ENCODE assay signal across 21 cellular contexts in the genomic region with DNA sequence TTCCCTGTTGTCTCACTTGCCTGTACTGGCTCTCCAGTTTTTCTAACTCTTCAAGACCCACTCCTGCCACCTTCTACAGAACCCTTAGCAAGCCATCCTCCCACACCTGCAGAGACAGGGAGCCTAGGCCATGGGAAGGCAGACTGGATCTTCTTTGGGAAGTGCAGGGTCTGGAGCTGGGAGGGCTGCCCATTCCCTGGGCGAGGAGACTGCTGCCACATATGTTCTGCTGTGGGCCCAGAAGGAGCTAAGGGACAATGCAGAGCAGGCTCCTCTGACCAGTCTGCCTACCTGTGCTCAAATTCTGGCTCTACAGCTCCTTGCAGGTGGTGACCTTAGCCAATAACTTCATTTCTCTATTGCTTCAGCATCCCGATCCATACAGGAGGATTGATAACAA.
DNase-seq lines count a peak whose midpoint lies in the region; ATAC-seq and TF ChIP-seq lines count a peak whose summit lies in the region.
"Had no signal": no experiment of that assay in that cellular context is flagged by ENCODE, and none has a peak within 500 bp of the region (broad histone marks: within the 10 kb centered on the region; RNA-seq: fewer than 3 reads in every experiment).

No MANE protein-coding gene starts in this region.

- H3K79me2 ChIP-seq in GM23338 (replicated peaks; ENCODE audit: insufficient read depth): no peaks in the 10 kb centered on the region

- no peaks in the 10 kb centered on the region for H3F3A ChIP-seq in GM23338 (replicated peaks; ENCODE audit: low read depth)

- H2BK120ac ChIP-seq in neuronal stem cell (ENCODE audit: low read depth, low read length): no peak overlapping the region

- no peak overlapping the region for H4K91ac ChIP-seq in neuronal stem cell (ENCODE audit: low read depth, low read length, poor library complexity)

- no peaks in the 10 kb centered on the region for H3K4me1 ChIP-seq in GM23338 (ENCODE audit: insufficient read depth)
- H3K4me1 ChIP-seq in neuronal stem cell (ENCODE audit: control insufficient read depth in 2 of 2, insufficient read depth in 1 of 2, low read depth in 1 of 2, low read length in 2 of 2): peaks cover 0 to 2% of the 10 kb centered on the region in 2 donors

- H2BK5ac ChIP-seq in neuronal stem cell (ENCODE audit: low read length): no peak overlapping the region

- peaks cover 10% of the 10 kb centered on the region for H3K27me3 Mint-ChIP-seq in GM23338 (ENCODE audit: insufficient read depth, low read depth, poor library complexity)
- H3K27me3 Mint-ChIP-seq: CD4-positive, alpha-beta memory T cell; CD8-positive, alpha-beta memory T cell had no signal

- no peak overlapping the region for H2BK15ac ChIP-seq in neuronal stem cell (ENCODE audit: low read length)

- H3K23ac ChIP-seq in neuronal stem cell (ENCODE audit: low read depth, low read length, poor library complexity): no peak overlapping the region

- H3K36me3 Mint-ChIP-seq in GM23338 (ENCODE audit: low read depth): no peaks in the 10 kb centered on the region
- H3K36me3 Mint-ChIP-seq: CD14-positive monocyte; CD4-positive, alpha-beta memory T cell; CD4-positive, CD25-positive, alpha-beta regulatory T cell; CD8-positive, alpha-beta memory T cell had no signal

- H3K9ac ChIP-seq in neuronal stem cell (ENCODE audit: low read depth, low read length, poor library complexity): peak overlapping the region; percentile 46
- H3K9ac ChIP-seq: BLaER1 had no signal

- DNase-seq in GM23338 (ENCODE audit: low spot score) (no peak), neuronal stem cell (ENCODE audit: low spot score) (no peak), GM19240 (ENCODE audit: insufficient read length, low spot score) (no peak)
- DNase-seq: 8988T; ACHN; CD4-positive, alpha-beta memory T cell; CD4-positive, CD25-positive, alpha-beta regulatory T cell; CD8-positive, alpha-beta memory T cell; COR-L47; DMS 273 treated with DMSO at 0.1 percent for 48 hours; DMS153; DMS53; DMS79; DND-41; EL; GF-D8 had no signal

- H3K4me3 ChIP-seq in GM23338 (no peak overlapping the region), neuronal stem cell (ENCODE audit: low read length in 2 of 2) (no peak overlapping the region)
- H3K4me3 ChIP-seq: BLaER1 had no signal

- no peak overlapping the region for H3K4me3 Mint-ChIP-seq in GM23338
- H3K4me3 Mint-ChIP-seq: CD14-positive monocyte; CD4-positive, alpha-beta memory T cell; CD4-positive, CD25-positive, alpha-beta regulatory T cell; CD8-positive, alpha-beta memory T cell had no signal

- H3K27me3 ChIP-seq in GM23338 (ENCODE audit: insufficient read depth): no peaks in the 10 kb centered on the region
- no peaks in the 10 kb centered on the region for H3K27me3 ChIP-seq in neuronal stem cell (ENCODE audit: control insufficient read depth in 3 of 3, insufficient read depth in 3 of 3, low read depth in 1 of 3, low read length in 3 of 3)
- H3K27me3 ChIP-seq: BE2C, BLaER1 had no signal

- no peak for TF ChIP-seq CTCF in GM23338 (conservative IDR thresholded peaks at IDR 0.05; ENCODE audit: low read depth in 2 of 2)

- no peak overlapping the region for H3K4me2 ChIP-seq in GM23338
- H3K4me2 ChIP-seq in neuronal stem cell (ENCODE audit: insufficient read depth, low read length, poor library complexity, severe bottlenecking): no peak overlapping the region
- H3K4me2 ChIP-seq: BLaER1 had no signal

- no peak overlapping the region for H3K4ac ChIP-seq in neuronal stem cell (ENCODE audit: low read length)

- no peaks in the 10 kb centered on the region for H3K4me1 Mint-ChIP-seq in GM23338
- H3K4me1 Mint-ChIP-seq: CD4-positive, alpha-beta memory T cell; CD4-positive, CD25-positive, alpha-beta regulatory T cell; CD8-positive, alpha-beta memory T cell had no signal

- no peak overlapping the region for H3K14ac ChIP-seq in neuronal stem cell (ENCODE audit: low read length)

- peak overlapping the region; percentile 66; the same call in 1 of the 2 replicates for H2AFZ ChIP-seq in GM23338
- H2AFZ ChIP-seq in neuronal stem cell (ENCODE audit: low read length): no peak overlapping the region

- no peak overlapping the region for H3K27ac ChIP-seq in GM23338 (ENCODE audit: low read depth)
- no peak overlapping the region for H3K27ac ChIP-seq in neuronal stem cell (replicated peaks; ENCODE audit: low read length)
- H3K27ac ChIP-seq: BLaER1 had no signal

- H3K36me3 ChIP-seq in GM23338 (ENCODE audit: insufficient read depth): no peaks in the 10 kb centered on the region
- no peaks in the 10 kb centered on the region for H3K36me3 ChIP-seq in neuronal stem cell (replicated peaks in 1 of 2; ENCODE audit: control insufficient read depth in 2 of 2, insufficient read depth in 2 of 2, low read length in 2 of 2)
- H3K36me3 ChIP-seq: BE2C, BLaER1 had no signal

- H2AK5ac ChIP-seq in neuronal stem cell (ENCODE audit: low read depth, low read length): no peak overlapping the region

- H3K9me2 ChIP-seq in GM23338 (ENCODE audit: insufficient read depth): 0 out of 2 replicates have a peak, but pooled peaks cover 13% of the 10 kb centered on the region

- H4K20me1 ChIP-seq in GM23338 (replicated peaks; ENCODE audit: insufficient read depth): no peaks in the 10 kb centered on the region
- H4K20me1 ChIP-seq: BLaER1 had no signal

- H2BK12ac ChIP-seq in neuronal stem cell (ENCODE audit: low read length): no peak overlapping the region

- H3K9me3 ChIP-seq in neuronal stem cell (replicated peaks in 1 of 2; ENCODE audit: control insufficient read depth in 2 of 2, insufficient read depth in 1 of 2, low read depth in 1 of 2, low read length in 2 of 2): peaks cover 0 to 2% of the 10 kb centered on the region in 2 donors
- H3K9me3 ChIP-seq: BE2C, BLaER1 had no signal

- H3K27ac Mint-ChIP-seq in GM23338: no peak overlapping the region
- H3K27ac Mint-ChIP-seq: CD14-positive monocyte; CD4-positive, alpha-beta memory T cell; CD4-positive, CD25-positive, alpha-beta regulatory T cell; CD8-positive, alpha-beta memory T cell had no signal

- no peaks in the 10 kb centered on the region for H3K79me1 ChIP-seq in neuronal stem cell (ENCODE audit: low read depth, low read length)

- no CpG with 5 or more reads among the region's 2 CpGs for WGBS in neuronal stem cell (ENCODE audit: extremely low coverage in 2 of 2, insufficient read length in 2 of 2, insufficient replicate concordance in 1 of 2), 2 donors

- H3K9me3 Mint-ChIP-seq in GM23338: no peaks in the 10 kb centered on the region

- H3K18ac ChIP-seq in neuronal stem cell (ENCODE audit: low read length): peak overlapping the region; percentile 45

- ATAC-seq in GM23338 (no peak), GM18511 (IDR thresholded peaks at IDR 0.05; ENCODE audit: unreplicated experiment) (no peak), HG02884 (IDR thresholded peaks at IDR 0.05; ENCODE audit: unreplicated experiment) (no peak)

- no peak overlapping the region for H4K8ac ChIP-seq in neuronal stem cell (ENCODE audit: low read depth, low read length)

TF ChIP-seq in GM23338, 12 proteins besides CTCF, POLR2A, EP300 and RAD21 (continues in another document):
- TF ChIP-seq NANOG (IDR thresholded peaks at IDR 0.05; ENCODE audit: borderline replicate concordance): no peak
- no peak for TF ChIP-seq EZH2phosphoT487 (IDR thresholded peaks at IDR 0.05; ENCODE audit: unreplicated experiment)
- no peak for TF ChIP-seq POLR2AphosphoS5 (IDR thresholded peaks at IDR 0.05; ENCODE audit: low read depth)
